Comparison of ENCODE assay signal across 2 cellular contexts in genomic region chr14:35735163-35735562, GRCh38.
ATAC-seq and TF ChIP-seq lines count a peak whose summit lies in the region.
"Not testable (repeated sequence)": the region's sequence is repeated elsewhere in the genome, so short reads cannot be mapped to it uniquely, and the experiment has no call there.

No MANE protein-coding gene starts in this region.

- CTCF ChIA-PET in HEK293 (lab: Yijun Ruan, JAX): not testable (repeated sequence)

- not testable (repeated sequence) for H3K4me1 ChIP-seq in HEK293 (ENCODE audit: control insufficient read depth, insufficient read depth, low read length)

- H3K36me3 ChIP-seq in HEK293 (ENCODE audit: control insufficient read depth in 2 of 2, insufficient read depth in 1 of 2, low read length in 2 of 2): not testable (repeated sequence)

- not testable (repeated sequence) for TF ChIP-seq CTCF in HEK293 (tag by site-specific recombination; IDR thresholded peaks at IDR 0.05)

- not testable (repeated sequence) for H3K4me3 ChIP-seq in HEK293 (ENCODE audit: low read depth, low read length)

- not testable (repeated sequence) for H3K27ac ChIP-seq in HEK293 (ENCODE audit: extremely low read depth, low read depth, low read length)

- not testable (repeated sequence) for ATAC-seq in SK-N-SH treated with all-trans-retinoic acid at 6 μM for 48 hours

- not testable (repeated sequence) for H3K9me3 ChIP-seq in HEK293 (ENCODE audit: control insufficient read depth, insufficient read depth, low read depth, low read length)

- POLR2A ChIA-PET in HEK293 (lab: Yijun Ruan, JAX): not testable (repeated sequence)

TF ChIP-seq in HEK293, 187 proteins besides CTCF, POLR2A, EP300 and RAD21:
- TF ChIP-seq ZNF146 (tag by site-specific recombination; IDR thresholded peaks at IDR 0.05): peak; percentile 60; the same call in 1 of the 2 replicates

TF ChIP-seq in SK-N-SH treated with all-trans-retinoic acid at 6 μM for 48 hours, 23 proteins besides CTCF, POLR2A, EP300 and RAD21:
- peak; percentile 82 for TF ChIP-seq ZNF8 (CRISPR knock-in tag; IDR thresholded peaks at IDR 0.05)
